In genomic region chr2:84957771-84958134, GRCh38 we compare ENCODE assay signal across 12 cellular contexts. TPM values are rescaled to one million over a fixed set of nuclear protein-coding genes. Genes with fewer than 3 reads are reported as not detected.
DNase-seq lines count a peak whose midpoint lies in the region; ATAC-seq, FAIRE-seq and TF ChIP-seq lines count a peak whose summit lies in the region.
"Had no signal": no experiment of that assay in that cellular context is flagged by ENCODE, and none has a peak within 500 bp of the region (broad histone marks: within the 10 kb centered on the region; RNA-seq: fewer than 3 reads in every experiment).

No MANE protein-coding gene starts in this region.

- no peaks in the 10 kb centered on the region for H3K79me2 ChIP-seq in HepG2 (ENCODE audit: insufficient read depth, low read length)

- H3K9me3 ChIP-seq in HepG2 (ENCODE audit: low read length) (no peaks in the 10 kb centered on the region), right lobe of liver (no peaks in the 10 kb centered on the region), ectodermal cell (ENCODE audit: control insufficient read depth, low read length) (no peaks in the 10 kb centered on the region)

- peaks cover 79% of the 10 kb centered on the region for H3K4me1 ChIP-seq in HepG2 (ENCODE audit: insufficient read depth, low read length)
- H3K4me1 ChIP-seq in right lobe of liver: peaks cover 0 to 11% (median 0%) of the 10 kb centered on the region in 4 donors
- H3K4me1 ChIP-seq in ectodermal cell (ENCODE audit: control insufficient read depth, insufficient read depth, low read length): peaks cover 28% of the 10 kb centered on the region

- POLR2A ChIA-PET in HepG2 (lab: Yijun Ruan, JAX): interaction anchor here (3.0 to 4.1 kb wide), 2 partner anchors 11 to 13 kb away, joined by 22 to 28 read pairs; partner anchors contain the start of gene KCMF1
- POLR2A ChIA-PET in naive thymus-derived CD8-positive, alpha-beta T cell (lab: Charles Lee): interaction anchor here (1.6 to 1.7 kb wide), 2 partner anchors 16 to 18 kb away, joined by 3 to 5 read pairs; no protein-coding TSS in a partner anchor

- H3K27ac Mint-ChIP-seq in naive thymus-derived CD8-positive, alpha-beta T cell: peak overlapping the region in 7 of 10 donors; percentile 18 to 85 (median 52)

- no peaks in the 10 kb centered on the region for H4K20me1 ChIP-seq in HepG2 (ENCODE audit: insufficient read depth, low read length)

- ATAC-seq in HepG2 (no peak), right lobe of liver (no peak)
- ATAC-seq in naive thymus-derived CD8-positive, alpha-beta T cell: no peak

- H3K4me2 ChIP-seq in HepG2 (ENCODE audit: low read depth, low read length): peak overlapping the region; percentile 37

- H3K4me1 Mint-ChIP-seq in naive thymus-derived CD8-positive, alpha-beta T cell: peaks cover under 1 to 28% (median 10%) of the 10 kb centered on the region in 4 donors

- no peak overlapping the region for H3K4me3 ChIP-seq in HepG2 (replicated peaks in 1 of 3; ENCODE audit: insufficient read depth in 1 of 3, low read depth in 2 of 3, low read length in 3 of 3)
- H3K4me3 ChIP-seq in right lobe of liver: no peak overlapping the region
- no peak overlapping the region for H3K4me3 ChIP-seq in ectodermal cell (ENCODE audit: insufficient read depth, low read depth, low read length)
- H3K4me3 ChIP-seq in H7 (ENCODE audit: insufficient read depth, low read depth, low read length): no peak overlapping the region

- H2AFZ ChIP-seq in HepG2 (ENCODE audit: low read length): no peak overlapping the region

- peak overlapping the region; percentile 13; the same call in 1 of the 2 replicates for H3K9ac ChIP-seq in HepG2 (ENCODE audit: insufficient read depth, low read depth, low read length)

- FAIRE-seq in HepG2 (lab: Jason Lieb, UNC) (no peak), urothelium cell line (lab: Jason Lieb, UNC) (no peak)
- FAIRE-seq: TTC549 had no signal

- peak overlapping the region; percentile 5 for H3K27ac ChIP-seq in HepG2 (ENCODE audit: extremely low read length, insufficient read depth, low read length)
- no peak overlapping the region for H3K27ac ChIP-seq in right lobe of liver
- peak overlapping the region; percentile 97 for H3K27ac ChIP-seq in ectodermal cell (ENCODE audit: insufficient read depth, low read depth, low read length, poor library complexity, severe bottlenecking)

- no peak for TF ChIP-seq POLR2A in HepG2 (IDR thresholded peaks at IDR 0.05; ENCODE audit: insufficient read depth in 1 of 2, low read depth in 2 of 2, low read length in 2 of 2)
- TF ChIP-seq POLR2A in right lobe of liver (IDR thresholded peaks at IDR 0.05): no peak

- no peak for TF ChIP-seq EP300 in HepG2 (IDR thresholded peaks at IDR 0.05; ENCODE audit: low read depth in 2 of 2, low read length in 2 of 2)
- no peak for TF ChIP-seq EP300 in HepG2 (CRISPR knock-in tag; IDR thresholded peaks at IDR 0.05; ENCODE audit: borderline replicate concordance)

- CTCF ChIA-PET in HepG2 (lab: Yijun Ruan, JAX; ENCODE audit: low intra/inter-chr PET ratio, low total read pairs): no interaction called here

- H3K27me3 Mint-ChIP-seq in naive thymus-derived CD8-positive, alpha-beta T cell: no peaks in the 10 kb centered on the region
- H3K27me3 Mint-ChIP-seq: central memory CD8-positive, alpha-beta T cell had no signal

- peaks cover 0 to 17% (median 3%) of the 10 kb centered on the region in 3 donors for H3K36me3 Mint-ChIP-seq in naive thymus-derived CD8-positive, alpha-beta T cell

- no peak for TF ChIP-seq RAD21 in HepG2 (CRISPR knock-in tag; IDR thresholded peaks at IDR 0.05)

- no peaks in the 10 kb centered on the region for H3K9me3 Mint-ChIP-seq in naive thymus-derived CD8-positive, alpha-beta T cell
- H3K9me3 Mint-ChIP-seq: central memory CD8-positive, alpha-beta T cell had no signal

- H3K4me3 Mint-ChIP-seq in naive thymus-derived CD8-positive, alpha-beta T cell: no peak overlapping the region
- H3K4me3 Mint-ChIP-seq: central memory CD8-positive, alpha-beta T cell had no signal

- no peak for TF ChIP-seq CTCF in HepG2 (CRISPR knock-in tag; IDR thresholded peaks at IDR 0.05)
- no peak for TF ChIP-seq CTCF in right lobe of liver (IDR thresholded peaks at IDR 0.05)

- DNase-seq in HepG2 (ENCODE audit: low spot score): no peak
- no peak for DNase-seq in right lobe of liver
- DNase-seq in naive thymus-derived CD8-positive, alpha-beta T cell: no peak
- no peak for DNase-seq in urothelium cell line (ENCODE audit: low spot score)
- DNase-seq in H7: no peak
- DNase-seq in UCSD-AML1 (lab: John Stamatoyannopoulos, UW; ENCODE audit: unreplicated experiment): no peak
- DNase-seq in NCI-H1694 (lab: John Stamatoyannopoulos, UW): no peak
- DNase-seq: foreskin melanocyte, GF-D8 had no signal

- no TSS peak for BruUV-seq in HepG2 (replicated peaks; lab: Mats Ljungman, UMichigan)

- intact Hi-C loops in HepG2 (cut with micrococcal nuclease; ENCODE audit: unreplicated experiment): loop anchor here (2.0 kb wide), 1 partner anchor 17 kb away; no protein-coding TSS in a partner anchor
- intact Hi-C loops in right lobe of liver (cut with DNase I): no loop called here

- in situ Hi-C loops in HepG2 (cut with HindIII; ENCODE audit: extremely low pct_ligation_motif_present, low pct_unique_long_range_greater_than_20kb): no loop called here

- H3K36me3 ChIP-seq in HepG2 (replicated peaks in 1 of 2; ENCODE audit: control insufficient read depth in 1 of 2, insufficient read depth in 2 of 2, low read length in 2 of 2) (no peaks in the 10 kb centered on the region), right lobe of liver (no peaks in the 10 kb centered on the region), ectodermal cell (ENCODE audit: control insufficient read depth, insufficient read depth, low read length) (peaks cover under 1% of the 10 kb centered on the region), H7 (replicated peaks; ENCODE audit: control insufficient read depth, insufficient read depth, low read length) (peaks cover under 1% of the 10 kb centered on the region)

- no peaks in the 10 kb centered on the region for H3K27me3 ChIP-seq in HepG2 (ENCODE audit: control insufficient read depth in 1 of 2, insufficient read depth in 2 of 2, low read length in 2 of 2)
- no peaks in the 10 kb centered on the region for H3K27me3 ChIP-seq in right lobe of liver
- H3K27me3 ChIP-seq in ectodermal cell (ENCODE audit: control insufficient read depth, insufficient read depth, low read length, poor library complexity, severe bottlenecking): no peaks in the 10 kb centered on the region
- H3K27me3 ChIP-seq in H7 (ENCODE audit: control insufficient read depth, insufficient read depth, low read length): no peaks in the 10 kb centered on the region

RNA-seq across cellular contexts. Expression of gene KCMF1, which starts 13.2 kb away (rescaled TPM):
- total RNA-seq in HepG2 (2016; rRNA removed; fragmentation: Illumina TruSeq; extraction: Trizol) (62.1 and 64.6 TPM in 2 replicates), right lobe of liver (10 to 100 TPM; 28.6 to 45.3 (median 35.4) TPM)
- 70.3 and 83.0 TPM in 2 replicates for total RNA-seq in HepG2 (2016; cell fraction: cytosol; rRNA removed; fragmentation: Illumina TruSeq; extraction: Trizol; ENCODE audit: low read depth)
- total RNA-seq in HepG2 (2016; cell fraction: insoluble cytoplasmic fraction; rRNA removed; fragmentation: Illumina TruSeq; extraction: Trizol): 58.7 and 60.0 TPM in 2 replicates
- 130 and 138 TPM in 2 replicates for total RNA-seq in HepG2 (2016; cell fraction: membrane; rRNA removed; fragmentation: Illumina TruSeq; extraction: Trizol)
- total RNA-seq in HepG2 (2016; cell fraction: nucleus; rRNA removed; fragmentation: Illumina TruSeq; extraction: Trizol): 26.8 and 30.5 TPM in 2 replicates
- 84.0 and 116 TPM in 2 replicates for polyA plus RNA-seq in HepG2 (2011; rRNA removed)
- 56.6 and 82.6 TPM in 2 replicates for polyA plus RNA-seq in HepG2 (2011; cell fraction: cytosol; rRNA removed)
- polyA plus RNA-seq in HepG2 (2011; cell fraction: nucleus; rRNA removed): 32.2 and 32.7 TPM in 2 replicates
- polyA plus RNA-seq in HepG2 (2012): 88.5 and 102 TPM in 2 replicates
- polyA plus RNA-seq in HepG2 (2016; cell fraction: cytosol; fragmentation: Illumina TruSeq; extraction: Trizol; ENCODE audit: low read depth): 102 and 116 TPM in 2 replicates
- 68.3 and 73.2 TPM in 2 replicates for polyA plus RNA-seq in HepG2 (2016; cell fraction: insoluble cytoplasmic fraction; fragmentation: Illumina TruSeq; extraction: Trizol; ENCODE audit: low read depth)
- polyA plus RNA-seq in HepG2 (2016; cell fraction: membrane; fragmentation: Illumina TruSeq; extraction: Trizol; ENCODE audit: low read depth): 124 and 125 TPM in 2 replicates
- 42.2 and 45.3 TPM in 2 replicates for polyA plus RNA-seq in HepG2 (2016; cell fraction: nucleus; fragmentation: Illumina TruSeq; extraction: Trizol; ENCODE audit: insufficient read depth, low read depth)
- 60.2 and 78.6 TPM in 2 replicates for polyA minus RNA-seq in HepG2 (2011; rRNA and poly(A)+ RNA removed; ENCODE audit: low replicate concordance)
- 66.3 and 77.2 TPM in 2 replicates for polyA minus RNA-seq in HepG2 (2011; cell fraction: cytosol; rRNA and poly(A)+ RNA removed)
- polyA minus RNA-seq in HepG2 (2011; cell fraction: nucleus; rRNA and poly(A)+ RNA removed): 32.3 and 45.8 TPM in 2 replicates
- 71.5 TPM for polyA plus RNA-seq in ectodermal cell (2013, experiment 1 of 4)
- polyA plus RNA-seq in ectodermal cell (2013, experiment 2 of 4): 70.1 TPM
- 65.4 TPM for polyA plus RNA-seq in ectodermal cell (2013, experiment 3 of 4)
- polyA plus RNA-seq in ectodermal cell (2013, experiment 4 of 4): 71.5 TPM
- total RNA-seq in naive thymus-derived CD8-positive, alpha-beta T cell: 10 to 100 TPM; 69.0 to 74.8 TPM
- polyA plus RNA-seq in naive thymus-derived CD8-positive, alpha-beta T cell: 10 to 100 TPM; 13.3 to 30.2 (median 28.1) TPM
- 108 and 138 TPM in 2 replicates for total RNA-seq in H7 (2014; rRNA removed; shearing (Covaris generic))

RNA-seq across cellular contexts. Expression of gene TMSB10, which starts 52.3 kb away (rescaled TPM):
- total RNA-seq in HepG2 (2016; rRNA removed; fragmentation: Illumina TruSeq; extraction: Trizol) (708 and 754 TPM in 2 replicates), right lobe of liver (100 to 1,000 TPM in 5 of 6 experiments, 10 to 100 TPM in 1; 77.3 to 814 (median 270) TPM)
- total RNA-seq in HepG2 (2016; cell fraction: cytosol; rRNA removed; fragmentation: Illumina TruSeq; extraction: Trizol; ENCODE audit: low read depth): 577 and 682 TPM in 2 replicates
- total RNA-seq in HepG2 (2016; cell fraction: insoluble cytoplasmic fraction; rRNA removed; fragmentation: Illumina TruSeq; extraction: Trizol): 702 and 711 TPM in 2 replicates
- total RNA-seq in HepG2 (2016; cell fraction: membrane; rRNA removed; fragmentation: Illumina TruSeq; extraction: Trizol): 753 and 798 TPM in 2 replicates
- total RNA-seq in HepG2 (2016; cell fraction: nucleus; rRNA removed; fragmentation: Illumina TruSeq; extraction: Trizol): 206 and 246 TPM in 2 replicates
- 528 and 665 TPM in 2 replicates for polyA plus RNA-seq in HepG2 (2011; rRNA removed)
- 1,060 and 1,065 TPM in 2 replicates for polyA plus RNA-seq in HepG2 (2011; cell fraction: cytosol; rRNA removed)
- 311 and 445 TPM in 2 replicates for polyA plus RNA-seq in HepG2 (2011; cell fraction: nucleus; rRNA removed)
- 917 and 1,099 TPM in 2 replicates for polyA plus RNA-seq in HepG2 (2012)
- polyA plus RNA-seq in HepG2 (2016; cell fraction: cytosol; fragmentation: Illumina TruSeq; extraction: Trizol; ENCODE audit: low read depth): 700 and 865 TPM in 2 replicates
- 669 and 773 TPM in 2 replicates for polyA plus RNA-seq in HepG2 (2016; cell fraction: insoluble cytoplasmic fraction; fragmentation: Illumina TruSeq; extraction: Trizol; ENCODE audit: low read depth)
- 819 and 872 TPM in 2 replicates for polyA plus RNA-seq in HepG2 (2016; cell fraction: membrane; fragmentation: Illumina TruSeq; extraction: Trizol; ENCODE audit: low read depth)
- polyA plus RNA-seq in HepG2 (2016; cell fraction: nucleus; fragmentation: Illumina TruSeq; extraction: Trizol; ENCODE audit: insufficient read depth, low read depth): 429 and 431 TPM in 2 replicates
- 67.4 and 236 TPM in 2 replicates for polyA minus RNA-seq in HepG2 (2011; rRNA and poly(A)+ RNA removed; ENCODE audit: low replicate concordance)
- 123 and 157 TPM in 2 replicates for polyA minus RNA-seq in HepG2 (2011; cell fraction: cytosol; rRNA and poly(A)+ RNA removed)
- 35.6 and 38.8 TPM in 2 replicates for polyA minus RNA-seq in HepG2 (2011; cell fraction: nucleus; rRNA and poly(A)+ RNA removed)
- polyA plus RNA-seq in ectodermal cell (2013, experiment 1 of 4): 2,087 TPM
- 1,866 TPM for polyA plus RNA-seq in ectodermal cell (2013, experiment 2 of 4)
- 2,013 TPM for polyA plus RNA-seq in ectodermal cell (2013, experiment 3 of 4)
- polyA plus RNA-seq in ectodermal cell (2013, experiment 4 of 4): 2,226 TPM
- total RNA-seq in naive thymus-derived CD8-positive, alpha-beta T cell: 1,000 to 10,000 TPM; 1,479 to 1,535 TPM
- 1,000 to 10,000 TPM; 6,950 to 8,855 (median 7,882) TPM for polyA plus RNA-seq in naive thymus-derived CD8-positive, alpha-beta T cell
- 1,705 and 2,421 TPM in 2 replicates for total RNA-seq in H7 (2014; rRNA removed; shearing (Covaris generic))

Comparison
In these comparisons a context has a peak if more than half of its experiments do, and no peak if none do; other contexts are left out.
1. H3K27ac ChIP-seq: peak in HepG2 (single experiment) and ectodermal cell (single experiment); none in right lobe of liver (0 of 3).